ENCODE assay signal across 9 cellular contexts in the genomic region with DNA sequence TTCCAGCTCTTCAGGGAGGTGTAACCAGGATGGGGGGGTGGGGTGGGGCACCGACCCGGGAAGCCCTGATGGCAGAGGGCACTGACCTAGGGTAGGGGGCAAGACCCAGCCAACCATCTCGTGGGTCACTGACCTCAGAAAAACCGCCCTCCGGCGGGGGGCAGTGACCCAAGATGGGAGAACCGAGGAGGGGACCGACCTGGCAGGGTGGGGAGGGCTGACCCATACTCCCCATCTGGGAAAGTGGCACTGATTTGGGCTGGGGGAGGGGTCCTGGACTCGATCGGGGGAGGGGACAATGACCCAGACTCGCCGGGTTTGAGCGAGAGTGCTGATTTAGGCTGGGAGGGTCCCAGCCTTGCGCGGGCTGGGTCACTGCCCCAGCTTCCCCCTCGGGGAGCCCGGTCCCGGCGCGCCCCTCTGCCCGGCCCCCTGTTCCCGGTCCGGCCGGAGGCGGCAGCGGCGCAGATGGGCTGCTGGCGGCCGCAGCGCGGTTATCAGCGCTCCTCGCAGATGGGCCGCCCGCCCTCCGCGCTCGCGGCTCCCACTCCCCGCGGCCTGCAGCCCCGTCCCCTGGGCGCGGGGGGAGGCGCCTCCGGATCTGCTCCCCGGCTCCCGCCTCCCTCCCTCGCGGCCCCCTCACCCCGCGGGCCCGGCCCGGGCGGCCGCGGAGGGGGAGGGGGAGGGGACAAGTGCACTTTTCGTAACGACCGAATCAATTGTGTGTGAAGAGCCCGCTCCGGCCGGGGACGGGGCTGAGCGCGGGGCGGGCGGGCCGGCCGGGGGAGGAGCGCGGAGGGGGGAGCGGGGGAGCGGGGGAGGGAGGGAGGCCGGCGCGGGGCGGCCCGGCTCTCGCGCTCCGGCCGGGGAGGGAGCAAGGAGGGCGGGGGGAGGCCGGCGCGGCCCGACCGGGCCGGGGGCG. TPM values are rescaled to one million over a fixed set of nuclear protein-coding genes. Genes with fewer than 3 reads are reported as not detected.
DNase-seq lines count a peak whose midpoint lies in the region; ATAC-seq and TF ChIP-seq lines count a peak whose summit lies in the region.
"Had no signal": no experiment of that assay in that cellular context is flagged by ENCODE, and none has a peak within 500 bp of the region (broad histone marks: within the 10 kb centered on the region; RNA-seq: fewer than 3 reads in every experiment).

No MANE protein-coding gene starts in this region.

- H4K20me1 ChIP-seq in BLaER1: peaks cover 51% of the 10 kb centered on the region

- peak overlapping the region; percentile 95 for H3K4me2 ChIP-seq in BLaER1

- peaks cover 74% of the 10 kb centered on the region for H3K4me1 ChIP-seq in BLaER1
- H3K4me1 ChIP-seq in HUES6 (ENCODE audit: control insufficient read depth, insufficient read depth, low read length): peaks cover 24% of the 10 kb centered on the region

- H3K27ac ChIP-seq in BLaER1 (peak overlapping the region; percentile 87), HUES6 (ENCODE audit: low read depth, low read length) (no peak overlapping the region)
- H3K27ac ChIP-seq: epithelial cell of prostate had no signal

- TF ChIP-seq CTCF in progenitor cell of endocrine pancreas (IDR thresholded peaks at IDR 0.05; ENCODE audit: unreplicated experiment): peak; percentile 14

- no peak for DNase-seq in activated T-cell treated with anti-CD3 and anti-CD28 coated beads, Interleukin-2, amount 50 U/mL, for 4 hours
- peak; percentile 16 for DNase-seq in germinal center (ENCODE audit: low spot score)
- DNase-seq in progenitor cell of endocrine pancreas (ENCODE audit: low spot score, unreplicated experiment): peak; percentile 66
- DNase-seq in HPDE6-E6E7 (ENCODE audit: extremely low spot score): no peak
- DNase-seq in NCI-H1092 (lab: John Stamatoyannopoulos, UW): no peak

- no peak overlapping the region for H3K27ac Mint-ChIP-seq in progenitor cell of endocrine pancreas

- ATAC-seq in activated T-cell treated with anti-CD3 and anti-CD28 coated beads, Interleukin-2, amount 50 U/mL, for 4 hours: peak in 1 of 2 donors; percentile 3
- no peak for ATAC-seq in GM19455 (IDR thresholded peaks at IDR 0.05; ENCODE audit: unreplicated experiment)

- H3K4me3 Mint-ChIP-seq in activated T-cell treated with anti-CD3 and anti-CD28 coated beads, Interleukin-2, amount 50 U/mL, for 4 hours: peak overlapping the region; percentile 58
- peak overlapping the region; percentile 60 for H3K4me3 Mint-ChIP-seq in progenitor cell of endocrine pancreas (ENCODE audit: low read depth)

- no peaks in the 10 kb centered on the region for H3K9me3 ChIP-seq in BLaER1
- no peaks in the 10 kb centered on the region for H3K9me3 ChIP-seq in HUES6 (ENCODE audit: control insufficient read depth, insufficient read depth, low read depth, low read length)

- H3K36me3 Mint-ChIP-seq in activated T-cell treated with anti-CD3 and anti-CD28 coated beads, Interleukin-2, amount 50 U/mL, for 4 hours (ENCODE audit: insufficient read depth): no peaks in the 10 kb centered on the region
- H3K36me3 Mint-ChIP-seq in progenitor cell of endocrine pancreas (ENCODE audit: insufficient read depth): no peaks in the 10 kb centered on the region

- no peaks in the 10 kb centered on the region for H3K27me3 Mint-ChIP-seq in activated T-cell treated with anti-CD3 and anti-CD28 coated beads, Interleukin-2, amount 50 U/mL, for 4 hours (ENCODE audit: low read depth)
- peaks cover 29% of the 10 kb centered on the region for H3K27me3 Mint-ChIP-seq in progenitor cell of endocrine pancreas

- H3K4me1 Mint-ChIP-seq in activated T-cell treated with anti-CD3 and anti-CD28 coated beads, Interleukin-2, amount 50 U/mL, for 4 hours (ENCODE audit: low read depth): peaks cover 49% of the 10 kb centered on the region
- H3K4me1 Mint-ChIP-seq in progenitor cell of endocrine pancreas (ENCODE audit: low read depth): peaks cover 20% of the 10 kb centered on the region

- peak overlapping the region; percentile 77 for H3K9ac ChIP-seq in BLaER1
- peak overlapping the region; percentile 57 for H3K9ac ChIP-seq in HUES6 (ENCODE audit: low read length)

- no peaks in the 10 kb centered on the region for H3K36me3 ChIP-seq in BLaER1
- H3K36me3 ChIP-seq in HUES6 (ENCODE audit: control insufficient read depth, insufficient read depth, low read length): no peaks in the 10 kb centered on the region

- H3K4me3 ChIP-seq in BLaER1: peak overlapping the region; percentile 96
- H3K4me3 ChIP-seq in HUES6 (ENCODE audit: low read depth, low read length): peak overlapping the region; percentile 67

- no peaks in the 10 kb centered on the region for H3K27me3 ChIP-seq in BLaER1
- H3K27me3 ChIP-seq in HUES6 (ENCODE audit: control insufficient read depth, insufficient read depth, low read length): peaks cover 42% of the 10 kb centered on the region

- H3K9me3 Mint-ChIP-seq in activated T-cell treated with anti-CD3 and anti-CD28 coated beads, Interleukin-2, amount 50 U/mL, for 4 hours: no peaks in the 10 kb centered on the region
- no peaks in the 10 kb centered on the region for H3K9me3 Mint-ChIP-seq in progenitor cell of endocrine pancreas (ENCODE audit: low read depth)

RNA-seq across cellular contexts. Expression of gene NOL4L, which starts 2.2 kb away (rescaled TPM):
- 1 to 10 TPM; 5.6 to 8.0 (median 6.3) TPM for total RNA-seq in activated T-cell treated with anti-CD3 and anti-CD28 coated beads, Interleukin-2, amount 50 U/mL, for 4 hours
- 89.7 and 90.4 TPM in 2 replicates for total RNA-seq in progenitor cell of endocrine pancreas

Comparison
In these comparisons a context has a peak if more than half of its experiments do, and no peak if none do; other contexts are left out.
1. DNase-seq: peak in germinal center (single experiment) and progenitor cell of endocrine pancreas (single experiment); none in activated T-cell treated with anti-CD3 and anti-CD28 coated beads, Interleukin-2, amount 50 U/mL, for 4 hours (single experiment), HPDE6-E6E7 (single experiment) and NCI-H1092 (single experiment).
2. RNA of gene NOL4L, which starts 2.2 kb away (total RNA-seq): 89.7 to 90.4 TPM in progenitor cell of endocrine pancreas; 5.6 to 8.0 TPM in activated T-cell treated with anti-CD3 and anti-CD28 coated beads, Interleukin-2, amount 50 U/mL, for 4 hours; every median in the first group is over 10 times any median in the second.